ENCODE assay signal across 8 cellular contexts in genomic region chr3:23712095-23712494, GRCh38.
A peak's percentile ranks its signal among the peaks of the same experiment; 100 is the strongest.
DNase-seq lines count a peak whose midpoint lies in the region; ATAC-seq and TF ChIP-seq lines count a peak whose summit lies in the region.

No MANE protein-coding gene starts in this region.

- CTCF ChIA-PET in SK-N-SH (lab: Yijun Ruan, JAX) = interaction anchor here (0.6 to 1.6 kb wide), 2 partner anchors 17 to 120 kb away, joined by 3 read pairs; no protein-coding TSS in a partner anchor

- intact Hi-C loops in ovary (cut with DNase I) = no loop called here

- no peaks in the 10 kb centered on the region for H3K9me2 ChIP-seq in SK-N-SH

- whole genome bisulfite sequencing in SK-N-SH (ENCODE audit: low lambda C conversion rate) = 92% methylated on average over 6 of the region's 6 CpGs
- 67 to 91% (median 85%) methylated on average over 6 of the region's 6 CpGs for WGBS in ovary, 3 donors

- H3K4me3 ChIP-seq in SK-N-SH (ENCODE audit: low read depth in 2 of 2, low read length in 1 of 2) = peak overlapping the region; percentile 32 to 43; a peak in 3 of 4 replicates
- no peak overlapping the region for H3K4me3 ChIP-seq in ovary

- TF ChIP-seq POLR2A in ovary (IDR thresholded peaks at IDR 0.05) = no peak

- H4K20me1 ChIP-seq in SK-N-SH (ENCODE audit: insufficient read depth) = no peaks in the 10 kb centered on the region

- H3K4me2 ChIP-seq in SK-N-SH = peak overlapping the region; percentile 70

- TF ChIP-seq EP300 in SK-N-SH (IDR thresholded peaks at IDR 0.05; ENCODE audit: borderline replicate concordance in 1 of 2, low read depth in 1 of 2, low read length in 1 of 2) = no peak
- no peak for TF ChIP-seq EP300 in ovary (IDR thresholded peaks at IDR 0.05)

- no peaks in the 10 kb centered on the region for H3K36me3 ChIP-seq in SK-N-SH (replicated peaks in 1 of 2; ENCODE audit: control insufficient read depth in 1 of 2, insufficient read depth in 2 of 2, low read length in 1 of 2)
- H3K36me3 ChIP-seq in ovary = no peaks in the 10 kb centered on the region

- H3K9me3 ChIP-seq in SK-N-SH = no peaks in the 10 kb centered on the region
- no peaks in the 10 kb centered on the region for H3K9me3 ChIP-seq in ovary

- no peak overlapping the region for H3K9ac ChIP-seq in SK-N-SH

- H3K27me3 ChIP-seq in SK-N-SH (ENCODE audit: insufficient read depth) (no peaks in the 10 kb centered on the region), ovary (no peaks in the 10 kb centered on the region)

- no peak for TF ChIP-seq RAD21 in SK-N-SH (IDR thresholded peaks at IDR 0.05; ENCODE audit: low read length)

- 0 out of 2 replicates have a peak overlapping the region, but pooled peaks have one; percentile 27 for H2AFZ ChIP-seq in SK-N-SH (ENCODE audit: low read depth)

- no peak for DNase-seq in SK-N-SH
- peak; percentile 50 for DNase-seq in renal cortical epithelial cell (ENCODE audit: low read depth)
- no peak for DNase-seq in ovary
- DNase-seq in NCI-H510A (lab: John Stamatoyannopoulos, UW) = no peak
- no peak for DNase-seq in stimulated activated CD4-positive, alpha-beta T cell treated with anti-CD3 and anti-CD28 coated beads, Interleukin-15, amount 100 ng/mL, for 24 hours
- DNase-seq in activated effector memory CD4-positive, alpha-beta T cell treated with anti-CD3 and anti-CD28 coated beads, Interleukin-2, amount 50 U/mL, for 16 hours = no peak

- H3K79me2 ChIP-seq in SK-N-SH (ENCODE audit: insufficient read depth) = no peaks in the 10 kb centered on the region

- H3K27ac ChIP-seq in SK-N-SH (ENCODE audit: low read depth in 2 of 2, low read length in 1 of 2) = peak overlapping the region; percentile 43 to 85; a peak in 3 of 4 replicates
- H3K27ac ChIP-seq in ovary = no peak overlapping the region

- peaks cover 6% of the 10 kb centered on the region for H3F3A ChIP-seq in SK-N-SH (replicated peaks; ENCODE audit: insufficient read depth)

- peak; percentile 80 for ATAC-seq in GM19035 (IDR thresholded peaks at IDR 0.05; ENCODE audit: unreplicated experiment)
- ATAC-seq in HG02884 (IDR thresholded peaks at IDR 0.05; ENCODE audit: unreplicated experiment) = peak; percentile 86

- no peak for TF ChIP-seq CTCF in SK-N-SH (IDR thresholded peaks at IDR 0.05)
- no peak for TF ChIP-seq CTCF in ovary (IDR thresholded peaks at IDR 0.05)

- H3K4me1 ChIP-seq in SK-N-SH (ENCODE audit: control insufficient read depth in 1 of 2, insufficient read depth in 2 of 2, low read depth in 1 of 2, low read length in 1 of 2) = peaks cover 4 to 20% of the 10 kb centered on the region in 2 experiments; a peak in 2 of 4 replicates
- peaks cover 7% of the 10 kb centered on the region for H3K4me1 ChIP-seq in ovary (ENCODE audit: insufficient read depth)

- POLR2A ChIA-PET in SK-N-SH (lab: Yijun Ruan, JAX) = interaction anchor here (1.0 kb wide), 1 partner anchor 14 kb away, joined by 3 read pairs; no protein-coding TSS in a partner anchor

TF ChIP-seq in SK-N-SH, 30 proteins besides CTCF, POLR2A, EP300 and RAD21:
- TF ChIP-seq EZH2phosphoT487 (IDR thresholded peaks at IDR 0.05; ENCODE audit: borderline replicate concordance, low read depth) (no peak), RFX5 (IDR thresholded peaks at IDR 0.05; ENCODE audit: low read length) (no peak), TCF12 (IDR thresholded peaks at IDR 0.05) (no peak), GATA2 (CRISPR knock-in tag; IDR thresholded peaks at IDR 0.05) (no peak), MAX (IDR thresholded peaks at IDR 0.05; ENCODE audit: low read depth) (no peak), TAF1 (IDR thresholded peaks at IDR 0.05; ENCODE audit: borderline replicate concordance, low read depth, low read length) (no peak), ELF1 (IDR thresholded peaks at IDR 0.05) (no peak), REST (IDR thresholded peaks at IDR 0.05; ENCODE audit: low read depth, low read length) (no peak), GABPA (IDR thresholded peaks at IDR 0.05; ENCODE audit: low read depth) (no peak), CHD2 (IDR thresholded peaks at IDR 0.05; ENCODE audit: low read length, partially characterized antibody) (no peak)

Comparison
In these comparisons a context has a peak if more than half of its experiments do, and no peak if none do; other contexts are left out.
1. H3K27ac ChIP-seq: peak in SK-N-SH (2 of 2); none in ovary (0 of 2).